Comparison of ENCODE assay signal across 27 cellular contexts in genomic region chr14:74924061-74924460, GRCh38. TPM values are rescaled to one million over a fixed set of nuclear protein-coding genes. Genes with fewer than 3 reads are reported as not detected.
A peak's percentile ranks its signal among the peaks of the same experiment; 100 is the strongest.
DNase-seq lines count a peak whose midpoint lies in the region; ATAC-seq lines count a peak whose summit lies in the region.
"Had no signal": no experiment of that assay in that cellular context is flagged by ENCODE, and none has a peak within 500 bp of the region (broad histone marks: within the 10 kb centered on the region; RNA-seq: fewer than 3 reads in every experiment).

No MANE protein-coding gene starts in this region.

- H3K27ac Mint-ChIP-seq in stimulated activated naive CD8-positive, alpha-beta T cell treated with anti-CD3 and anti-CD28 coated beads, Interleukin-15, Interleukin-2, amounts not matched to agents 100 ng/mL and 50 ng/mL, for 24 hours: no peak overlapping the region
- H3K27ac Mint-ChIP-seq in stimulated activated naive CD8-positive, alpha-beta T cell treated with anti-CD3 and anti-CD28 coated beads, Interleukin-15, amount 100 ng/mL, for 72 hours: no peak overlapping the region
- no peak overlapping the region for H3K27ac Mint-ChIP-seq in activated naive CD8-positive, alpha-beta T cell
- peak overlapping the region in 2 of 10 donors; percentile 24 to 67 for H3K27ac Mint-ChIP-seq in naive thymus-derived CD8-positive, alpha-beta T cell
- H3K27ac Mint-ChIP-seq: CD14-positive monocyte; effector memory CD8-positive, alpha-beta T cell had no signal

- peaks cover 6% of the 10 kb centered on the region for H3K4me1 Mint-ChIP-seq in stimulated activated naive CD8-positive, alpha-beta T cell treated with anti-CD3 and anti-CD28 coated beads, Interleukin-15, Interleukin-2, amounts not matched to agents 100 ng/mL and 50 ng/mL, for 24 hours (ENCODE audit: low read depth)
- H3K4me1 Mint-ChIP-seq in stimulated activated naive CD8-positive, alpha-beta T cell treated with anti-CD3 and anti-CD28 coated beads, Interleukin-15, amount 100 ng/mL, for 72 hours: peaks cover 11% of the 10 kb centered on the region
- peaks cover 7% of the 10 kb centered on the region for H3K4me1 Mint-ChIP-seq in activated naive CD8-positive, alpha-beta T cell (ENCODE audit: low read depth)
- peaks cover under 1 to 12% (median 3%) of the 10 kb centered on the region in 4 donors for H3K4me1 Mint-ChIP-seq in naive thymus-derived CD8-positive, alpha-beta T cell

- H3K36me3 Mint-ChIP-seq in stimulated activated naive CD8-positive, alpha-beta T cell treated with anti-CD3 and anti-CD28 coated beads, Interleukin-15, Interleukin-2, amounts not matched to agents 100 ng/mL and 50 ng/mL, for 24 hours (ENCODE audit: low read depth): no peaks in the 10 kb centered on the region
- no peaks in the 10 kb centered on the region for H3K36me3 Mint-ChIP-seq in activated naive CD8-positive, alpha-beta T cell
- no peaks in the 10 kb centered on the region for H3K36me3 Mint-ChIP-seq in naive thymus-derived CD8-positive, alpha-beta T cell
- H3K36me3 Mint-ChIP-seq: CD14-positive monocyte had no signal

- no peaks in the 10 kb centered on the region for H3K27me3 Mint-ChIP-seq in stimulated activated naive CD8-positive, alpha-beta T cell treated with anti-CD3 and anti-CD28 coated beads, Interleukin-15, Interleukin-2, amounts not matched to agents 100 ng/mL and 50 ng/mL, for 24 hours
- no peaks in the 10 kb centered on the region for H3K27me3 Mint-ChIP-seq in stimulated activated naive CD8-positive, alpha-beta T cell treated with anti-CD3 and anti-CD28 coated beads, Interleukin-15, amount 100 ng/mL, for 72 hours
- peaks cover 3% of the 10 kb centered on the region for H3K27me3 Mint-ChIP-seq in activated naive CD8-positive, alpha-beta T cell
- peaks cover 0 to 5% (median 0%) of the 10 kb centered on the region in 5 donors for H3K27me3 Mint-ChIP-seq in naive thymus-derived CD8-positive, alpha-beta T cell

- peak overlapping the region; percentile 1 for H3K4me3 Mint-ChIP-seq in stimulated activated naive CD8-positive, alpha-beta T cell treated with anti-CD3 and anti-CD28 coated beads, Interleukin-15, Interleukin-2, amounts not matched to agents 100 ng/mL and 50 ng/mL, for 24 hours
- H3K4me3 Mint-ChIP-seq in stimulated activated naive CD8-positive, alpha-beta T cell treated with anti-CD3 and anti-CD28 coated beads, Interleukin-15, amount 100 ng/mL, for 72 hours: peak overlapping the region in 1 of 2 donors; percentile 24
- H3K4me3 Mint-ChIP-seq in activated naive CD8-positive, alpha-beta T cell: peak overlapping the region; percentile 33
- H3K4me3 Mint-ChIP-seq in naive thymus-derived CD8-positive, alpha-beta T cell: peak overlapping the region in 7 of 10 donors; percentile 30 to 69 (median 49)

- DNase-seq in stimulated activated naive CD8-positive, alpha-beta T cell treated with anti-CD3 and anti-CD28 coated beads, Interleukin-15, amount 100 ng/mL, for 72 hours: no peak
- DNase-seq in naive thymus-derived CD8-positive, alpha-beta T cell: no peak
- DNase-seq in NCI-H1694 (lab: John Stamatoyannopoulos, UW): no peak
- DNase-seq in NCI-H1436 (lab: John Stamatoyannopoulos, UW): no peak
- DNase-seq: activated CD4-positive, CD25-positive, alpha-beta regulatory T cell treated with anti-CD3 and anti-CD28 coated beads, Interleukin-2, amount 50 U/mL, for 72 hours; activated CD8-positive, alpha-beta memory T cell treated with anti-CD3 and anti-CD28 coated beads for 24 hours; activated T-cell treated with anti-CD3 and anti-CD28 coated beads, Interleukin-2, amount 50 U/mL, for 48 hours; adrenal gland; DMS153; effector memory CD8-positive, alpha-beta T cell; foreskin melanocyte; Kasumi-1; NCI-H187 treated with DMSO at 0.1 percent for 48 hours; NCI-H524 treated with DMSO at 0.1 percent for 48 hours; SHP77 treated with DMSO at 0.1 percent for 48 hours; stomach; SW 1271 had no signal

- no peak for ATAC-seq in stimulated activated naive CD8-positive, alpha-beta T cell treated with anti-CD3 and anti-CD28 coated beads, Interleukin-15, amount 100 ng/mL, for 72 hours
- ATAC-seq in naive thymus-derived CD8-positive, alpha-beta T cell: no peak
- no peak for ATAC-seq in HG02571 (IDR thresholded peaks at IDR 0.05; ENCODE audit: unreplicated experiment)
- no peak for ATAC-seq in HG02678 (IDR thresholded peaks at IDR 0.05; ENCODE audit: unreplicated experiment)
- ATAC-seq: effector memory CD8-positive, alpha-beta T cell; esophagus mucosa; left lobe of liver; right lobe of liver had no signal

- H3K9me3 Mint-ChIP-seq in stimulated activated naive CD8-positive, alpha-beta T cell treated with anti-CD3 and anti-CD28 coated beads, Interleukin-15, Interleukin-2, amounts not matched to agents 100 ng/mL and 50 ng/mL, for 24 hours: no peaks in the 10 kb centered on the region
- no peaks in the 10 kb centered on the region for H3K9me3 Mint-ChIP-seq in stimulated activated naive CD8-positive, alpha-beta T cell treated with anti-CD3 and anti-CD28 coated beads, Interleukin-15, amount 100 ng/mL, for 72 hours
- H3K9me3 Mint-ChIP-seq in activated naive CD8-positive, alpha-beta T cell (ENCODE audit: low read depth): no peaks in the 10 kb centered on the region
- H3K9me3 Mint-ChIP-seq in naive thymus-derived CD8-positive, alpha-beta T cell: no peaks in the 10 kb centered on the region
- H3K9me3 Mint-ChIP-seq: CD14-positive monocyte; effector memory CD8-positive, alpha-beta T cell had no signal

- POLR2A ChIA-PET in naive thymus-derived CD8-positive, alpha-beta T cell (lab: Charles Lee): interaction anchor here (1.1 kb wide), 1 partner anchor 79 kb away, joined by 3 read pairs; the partner anchor contains the start of gene EIF2B2

RNA-seq across cellular contexts. Expression of gene RPS6KL1, which starts 1.0 kb away (rescaled TPM):
- total RNA-seq in naive thymus-derived CD8-positive, alpha-beta T cell: 1 to 10 TPM; 3.8 to 6.4 TPM
- 1 to 10 TPM in 2 of 3 donors, under 1 TPM in 1; 0.50 to 3.6 (median 1.7) TPM for polyA plus RNA-seq in naive thymus-derived CD8-positive, alpha-beta T cell
- polyA plus RNA-seq: CD14-positive monocyte had no signal

RNA-seq across cellular contexts. Expression of gene PGF, which starts 31.3 kb away (rescaled TPM):
- total RNA-seq in naive thymus-derived CD8-positive, alpha-beta T cell: not detected
- polyA plus RNA-seq in naive thymus-derived CD8-positive, alpha-beta T cell: under 1 TPM in 1 of 3 donors, not detected in 2; 0.13 TPM
- polyA plus RNA-seq: CD14-positive monocyte had no signal

RNA-seq across cellular contexts. Expression of gene DLST, which starts 42.3 kb away (rescaled TPM):
- total RNA-seq in naive thymus-derived CD8-positive, alpha-beta T cell: 100 to 1,000 TPM; 118 to 120 TPM
- polyA plus RNA-seq in naive thymus-derived CD8-positive, alpha-beta T cell: 1 to 10 TPM; 8.8 to 9.3 (median 8.9) TPM

RNA-seq across cellular contexts. Expression of gene PROX2, which starts 48.1 kb away (rescaled TPM):
- total RNA-seq in naive thymus-derived CD8-positive, alpha-beta T cell: under 1 TPM; 0.52 to 0.75 TPM
- under 1 TPM; 0.12 to 0.50 (median 0.22) TPM for polyA plus RNA-seq in naive thymus-derived CD8-positive, alpha-beta T cell
- total RNA-seq: adrenal gland, esophagus mucosa, hepatocyte, left lobe of liver, mesenteric fat pad, right lobe of liver, stomach had no signal
- polyA plus RNA-seq: CD14-positive monocyte, hepatocyte, stomach had no signal
